8 cellular contexts compared by ENCODE assay signal in genomic region chr2:54634012-54634411, GRCh38.
DNase-seq lines count a peak whose midpoint lies in the region; ATAC-seq and TF ChIP-seq lines count a peak whose summit lies in the region.

No MANE protein-coding gene starts in this region.

- CTCF ChIA-PET in activated CD4-positive, alpha-beta memory T cell treated with anti-CD3 and anti-CD28 coated beads, Interleukin-2, amount 10 ng/mL, durations not matched to agents 7 days and 5 days (lab: Charles Lee) = interaction anchor here (0.6 to 1.5 kb wide), 4 partner anchors 9 to 70 kb away, joined by 3 to 7 read pairs (median 3); no protein-coding TSS in a partner anchor
- CTCF ChIA-PET in activated CD4-positive, alpha-beta memory T cell treated with anti-CD3 and anti-CD28 coated beads for 36 hours (lab: Charles Lee) = interaction anchor here (0.8 to 1.6 kb wide), 6 partner anchors 10 to 110 kb away, joined by 3 to 6 read pairs (median 3); no protein-coding TSS in a partner anchor

- H3K27me3 ChIP-seq in right lobe of liver (no peaks in the 10 kb centered on the region), suprapubic skin (no peaks in the 10 kb centered on the region)

- H3K9me3 ChIP-seq in right lobe of liver = no peaks in the 10 kb centered on the region
- no peaks in the 10 kb centered on the region for H3K9me3 ChIP-seq in suprapubic skin

- no peaks in the 10 kb centered on the region for H3K9me3 Mint-ChIP-seq in activated CD4-positive, alpha-beta memory T cell treated with anti-CD3 and anti-CD28 coated beads, Interleukin-2, amount 10 ng/mL, durations not matched to agents 7 days and 5 days
- no peaks in the 10 kb centered on the region for H3K9me3 Mint-ChIP-seq in activated CD4-positive, alpha-beta memory T cell treated with anti-CD3 and anti-CD28 coated beads for 36 hours
- no peaks in the 10 kb centered on the region for H3K9me3 Mint-ChIP-seq in activated naive CD4-positive, alpha-beta T cell treated with anti-CD3 and anti-CD28 coated beads, Interleukin-2, amount 50 U/mL, for 72 hours

- no peak for ATAC-seq in activated naive CD4-positive, alpha-beta T cell treated with anti-CD3 and anti-CD28 coated beads, Interleukin-2, amount 50 U/mL, for 72 hours
- ATAC-seq in right lobe of liver (no peak), GM21447 (IDR thresholded peaks at IDR 0.05; ENCODE audit: unreplicated experiment) (no peak)

- peaks cover 16% of the 10 kb centered on the region for H3K4me1 Mint-ChIP-seq in activated CD4-positive, alpha-beta memory T cell treated with anti-CD3 and anti-CD28 coated beads, Interleukin-2, amount 10 ng/mL, durations not matched to agents 7 days and 5 days
- peaks cover 21% of the 10 kb centered on the region for H3K4me1 Mint-ChIP-seq in activated CD4-positive, alpha-beta memory T cell treated with anti-CD3 and anti-CD28 coated beads for 36 hours (ENCODE audit: low read depth)

- H3K4me3 ChIP-seq in right lobe of liver = no peak overlapping the region
- no peak overlapping the region for H3K4me3 ChIP-seq in suprapubic skin

- POLR2A ChIA-PET in activated CD4-positive, alpha-beta memory T cell treated with anti-CD3 and anti-CD28 coated beads, Interleukin-2, amount 10 ng/mL, durations not matched to agents 7 days and 5 days (lab: Charles Lee) = interaction anchor here (1.5 kb wide), 1 partner anchor 13 kb away, joined by 4 read pairs; no protein-coding TSS in a partner anchor
- POLR2A ChIA-PET in activated CD4-positive, alpha-beta memory T cell treated with anti-CD3 and anti-CD28 coated beads for 36 hours (lab: Charles Lee) = interaction anchor here (0.5 to 1.6 kb wide), 2 partner anchors 74 to 187 kb away, joined by 3 to 4 read pairs; no protein-coding TSS in a partner anchor

- no peak overlapping the region for H3K4me3 Mint-ChIP-seq in activated CD4-positive, alpha-beta memory T cell treated with anti-CD3 and anti-CD28 coated beads, Interleukin-2, amount 10 ng/mL, durations not matched to agents 7 days and 5 days
- no peak overlapping the region for H3K4me3 Mint-ChIP-seq in activated CD4-positive, alpha-beta memory T cell treated with anti-CD3 and anti-CD28 coated beads for 36 hours

- intact Hi-C loops in activated CD4-positive, alpha-beta memory T cell treated with anti-CD3 and anti-CD28 coated beads for 36 hours (cut with micrococcal nuclease) = loop anchor here (2.0 kb wide), 1 partner anchor 59 kb away; no protein-coding TSS in a partner anchor
- intact Hi-C loops in right lobe of liver (cut with DNase I) = no loop called here

- H3K36me3 ChIP-seq in right lobe of liver (peaks cover 11 to 48% (median 27%) of the 10 kb centered on the region in 4 donors), suprapubic skin (peaks cover 65% of the 10 kb centered on the region)

- H3K4me1 ChIP-seq in right lobe of liver (peaks cover 0 to 69% (median 28%) of the 10 kb centered on the region in 4 donors), suprapubic skin (peaks cover 18% of the 10 kb centered on the region)

- H3K27ac ChIP-seq in right lobe of liver (peak overlapping the region; percentile 65 to 91 (median 73)), suprapubic skin (peak overlapping the region; percentile 5)

- no peak for DNase-seq in activated CD4-positive, alpha-beta memory T cell treated with anti-CD3 and anti-CD28 coated beads, Interleukin-2, amount 10 ng/mL, durations not matched to agents 7 days and 5 days
- DNase-seq in activated CD4-positive, alpha-beta memory T cell treated with anti-CD3 and anti-CD28 coated beads for 36 hours = no peak
- no peak for DNase-seq in activated naive CD4-positive, alpha-beta T cell treated with anti-CD3 and anti-CD28 coated beads, Interleukin-2, amount 50 U/mL, for 72 hours (ENCODE audit: low spot score in 2 of 2)
- DNase-seq in right lobe of liver (no peak), suprapubic skin (ENCODE audit: low spot score in 2 of 2) (no peak), inferior parietal cortex (ENCODE audit: extremely low spot score) (no peak), NCI-H2227 treated with DMSO at 0.1 percent for 48 hours (lab: John Stamatoyannopoulos, UW) (no peak)

- no peak for TF ChIP-seq EP300 in suprapubic skin (IDR thresholded peaks at IDR 0.05)

- peak overlapping the region; percentile 16 for H3K27ac Mint-ChIP-seq in activated CD4-positive, alpha-beta memory T cell treated with anti-CD3 and anti-CD28 coated beads, Interleukin-2, amount 10 ng/mL, durations not matched to agents 7 days and 5 days
- no peak overlapping the region for H3K27ac Mint-ChIP-seq in activated CD4-positive, alpha-beta memory T cell treated with anti-CD3 and anti-CD28 coated beads for 36 hours
- H3K27ac Mint-ChIP-seq in activated naive CD4-positive, alpha-beta T cell treated with anti-CD3 and anti-CD28 coated beads, Interleukin-2, amount 50 U/mL, for 72 hours = peak overlapping the region; percentile 81 to 87

- H3K27me3 Mint-ChIP-seq in activated CD4-positive, alpha-beta memory T cell treated with anti-CD3 and anti-CD28 coated beads, Interleukin-2, amount 10 ng/mL, durations not matched to agents 7 days and 5 days = no peaks in the 10 kb centered on the region
- no peaks in the 10 kb centered on the region for H3K27me3 Mint-ChIP-seq in activated CD4-positive, alpha-beta memory T cell treated with anti-CD3 and anti-CD28 coated beads for 36 hours

- 69% methylated on average over 3 of the region's 3 CpGs for WGBS in right lobe of liver (ENCODE audit: insufficient coverage, low coverage, low lambda C conversion rate, missing lambda C conversion rate)
- WGBS in suprapubic skin = 48% methylated on average over 3 of the region's 3 CpGs

- TF ChIP-seq POLR2A in right lobe of liver (IDR thresholded peaks at IDR 0.05) (no peak), suprapubic skin (IDR thresholded peaks at IDR 0.05) (no peak)

- TF ChIP-seq CTCF in right lobe of liver (IDR thresholded peaks at IDR 0.05) (no peak), suprapubic skin (IDR thresholded peaks at IDR 0.05) (no peak)

- peaks cover 79% of the 10 kb centered on the region for H3K36me3 Mint-ChIP-seq in activated CD4-positive, alpha-beta memory T cell treated with anti-CD3 and anti-CD28 coated beads, Interleukin-2, amount 10 ng/mL, durations not matched to agents 7 days and 5 days (ENCODE audit: low read depth)
- peaks cover 60% of the 10 kb centered on the region for H3K36me3 Mint-ChIP-seq in activated CD4-positive, alpha-beta memory T cell treated with anti-CD3 and anti-CD28 coated beads for 36 hours
- peaks cover 19 to 54% of the 10 kb centered on the region in 2 donors for H3K36me3 Mint-ChIP-seq in activated naive CD4-positive, alpha-beta T cell treated with anti-CD3 and anti-CD28 coated beads, Interleukin-2, amount 50 U/mL, for 72 hours
